In the genomic region with DNA sequence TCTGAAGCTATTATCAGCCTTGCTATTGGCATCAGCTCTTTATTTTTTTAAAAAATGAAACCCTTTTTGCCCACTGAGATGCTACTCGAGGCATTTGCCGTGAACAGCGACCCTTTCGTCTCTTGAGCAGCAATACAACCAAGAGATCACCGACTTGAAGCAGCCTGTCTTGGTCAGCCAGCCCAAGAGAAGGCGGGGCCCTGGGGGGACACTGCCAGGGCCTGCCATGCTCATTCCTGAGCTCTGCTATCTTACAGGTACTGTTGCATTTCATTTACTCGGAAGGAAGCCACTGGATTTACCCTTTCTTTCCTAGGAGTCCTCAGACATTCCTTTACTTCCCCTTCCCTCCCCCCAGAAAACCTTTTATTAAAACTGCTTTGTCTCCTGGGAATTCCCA, we compare ENCODE assay signal across 32 cellular contexts. TPM values are rescaled to one million over a fixed set of nuclear protein-coding genes. Genes with fewer than 3 reads are reported as not detected.
"Had no signal": no experiment of that assay in that cellular context is flagged by ENCODE, and none has a peak within 500 bp of the region (broad histone marks: within the 10 kb centered on the region; RNA-seq: fewer than 3 reads in every experiment).

No MANE protein-coding gene starts in this region.

- H3K36me3 ChIP-seq: left ventricle myocardium inferior, ovary, right atrium auricular region, right lobe of liver, transverse colon, upper lobe of left lung, vagina had no signal

- H3K27ac Mint-ChIP-seq: immature natural killer cell; naive thymus-derived CD4-positive, alpha-beta T cell; natural killer cell treated with Interleukin-12 subunit alpha and Interleukin-12 subunit beta and Interleukin-15 and Interleukin-18, amount 100 ng/mL, for 72 hours; progenitor cell of endocrine pancreas; stimulated activated memory B cell treated with anti-CD40 and anti-IgM and Interleukin-4, amounts not matched to agents 10 μg/mL and 1 μg/mL and 100 μg/mL, for 72 hours; stimulated activated naive CD8-positive, alpha-beta T cell treated with anti-CD3 and anti-CD28 coated beads, Interleukin-15, amount 100 ng/mL, for 72 hours had no signal

- H3K4me1 Mint-ChIP-seq: immature natural killer cell; stimulated activated memory B cell treated with anti-CD40 and anti-IgM and Interleukin-4, amounts not matched to agents 10 μg/mL and 1 μg/mL and 100 μg/mL, for 72 hours had no signal

- H3K36me3 Mint-ChIP-seq: immature natural killer cell; naive thymus-derived CD4-positive, alpha-beta T cell; natural killer cell treated with Interleukin-12 subunit alpha and Interleukin-12 subunit beta and Interleukin-15 and Interleukin-18, amount 100 ng/mL, for 72 hours; stimulated activated memory B cell treated with anti-CD40 and anti-IgM and Interleukin-4, amounts not matched to agents 10 μg/mL and 1 μg/mL and 100 μg/mL, for 72 hours had no signal

- H3K27me3 ChIP-seq: ovary, right atrium auricular region, right lobe of liver, upper lobe of left lung, vagina had no signal

- H3K4me3 ChIP-seq: left ventricle myocardium inferior, lung, mucosa of descending colon, ovary, right atrium auricular region, right lobe of liver, smooth muscle cell, transverse colon, upper lobe of left lung, vagina had no signal

- H3K9me3 Mint-ChIP-seq: immature natural killer cell; stimulated activated memory B cell treated with anti-CD40 and anti-IgM and Interleukin-4, amounts not matched to agents 10 μg/mL and 1 μg/mL and 100 μg/mL, for 72 hours had no signal

- H3K27ac ChIP-seq: left ventricle myocardium inferior, ovary, right atrium auricular region, right lobe of liver, transverse colon, upper lobe of left lung, vagina had no signal

- H3K4me3 Mint-ChIP-seq: immature natural killer cell; naive thymus-derived CD4-positive, alpha-beta T cell; natural killer cell treated with Interleukin-12 subunit alpha and Interleukin-12 subunit beta and Interleukin-15 and Interleukin-18, amount 100 ng/mL, for 72 hours; stimulated activated memory B cell treated with anti-CD40 and anti-IgM and Interleukin-4, amounts not matched to agents 10 μg/mL and 1 μg/mL and 100 μg/mL, for 72 hours; stimulated activated naive CD8-positive, alpha-beta T cell treated with anti-CD3 and anti-CD28 coated beads, Interleukin-15, amount 100 ng/mL, for 72 hours had no signal

- H3K4me2 ChIP-seq: smooth muscle cell had no signal

- DNase-seq: hippocampal formation; immature natural killer cell; left ventricle myocardium inferior; midbrain; mucosa of descending colon; naive thymus-derived CD4-positive, alpha-beta T cell; ovary; right lobe of liver; stimulated activated CD4-positive, alpha-beta T cell treated with anti-CD3 and anti-CD28 coated beads, Interleukin-1b, Interleukin-23, amount 100 ng/mL, for 48 hours; stimulated activated CD4-positive, alpha-beta T cell treated with anti-CD3 and anti-CD28 coated beads, Interleukin-2, amount 100 ng/mL, for 48 hours; stimulated activated CD4-positive, alpha-beta T cell treated with anti-CD3 and anti-CD28 coated beads, Interleukin-4, amount 100 ng/mL, for 4 hours; stimulated activated CD8-positive, alpha-beta memory T cell treated with anti-CD3 and anti-CD28 coated beads, Interleukin-4, amount 100 ng/mL, for 48 hours; stimulated activated naive CD4-positive, alpha-beta T cell treated with Interleukin-2 at 50 U/mL for 16 hours; stimulated activated naive CD8-positive, alpha-beta T cell treated with anti-CD3 and anti-CD28 coated beads, Interleukin-15, amount 100 ng/mL, for 72 hours; substantia nigra; transverse colon; upper lobe of left lung had no signal

- H3K4me1 ChIP-seq: left ventricle myocardium inferior, right atrium auricular region, right lobe of liver, transverse colon, upper lobe of left lung, vagina had no signal

- H3K9me3 ChIP-seq: left ventricle myocardium inferior, mucosa of descending colon, ovary, right atrium auricular region, right lobe of liver, transverse colon, upper lobe of left lung, vagina had no signal

RNA-seq across cellular contexts. Expression of a gene that starts 16.7 kb away (rescaled TPM):
- total RNA-seq: left ventricle myocardium inferior; lung; mesenteric fat pad; myocyte; naive thymus-derived CD4-positive, alpha-beta T cell; natural killer cell treated with Interleukin-12 subunit alpha and Interleukin-12 subunit beta and Interleukin-15 and Interleukin-18, amount 100 ng/mL, for 72 hours; progenitor cell of endocrine pancreas; pulmonary artery endothelial cell; renal cortical epithelial cell; right atrium auricular region; right lobe of liver; skeletal muscle tissue; smooth muscle cell; temporal lobe; upper lobe of left lung; vagina had no signal
- polyA plus RNA-seq: immature natural killer cell; lung; naive thymus-derived CD4-positive, alpha-beta T cell; neural cell; smooth muscle cell; urinary bladder had no signal
